31 cellular contexts compared by ENCODE assay signal in genomic region chr3:51937611-51938450, GRCh38. TPM values are rescaled to one million over a fixed set of nuclear protein-coding genes. Genes with fewer than 3 reads are reported as not detected.
DNase-seq lines count a peak whose midpoint lies in the region; ATAC-seq, FAIRE-seq and TF ChIP-seq lines count a peak whose summit lies in the region.
"Had no signal": no experiment of that assay in that cellular context is flagged by ENCODE, and none has a peak within 500 bp of the region (broad histone marks: within the 10 kb centered on the region; RNA-seq: fewer than 3 reads in every experiment).

No MANE protein-coding gene starts in this region.

- no peak overlapping the region for H3K27ac ChIP-seq in kidney (ENCODE audit: low read depth in 2 of 2, low read length in 2 of 2)
- H3K27ac ChIP-seq: body of pancreas, epithelial cell of prostate, GM23248, PC-9, tibial nerve had no signal

- no peak overlapping the region for H3K9ac ChIP-seq in kidney (ENCODE audit: low read length in 2 of 2)
- H3K9ac ChIP-seq: GM23248 had no signal

- H3K4me3 Mint-ChIP-seq in activated CD8-positive, alpha-beta T cell treated with anti-CD3 and anti-CD28 coated beads, Interleukin-2, amount 10 ng/mL, durations not matched to agents 7 days and 5 days = no peak overlapping the region
- H3K4me3 Mint-ChIP-seq in activated CD8-positive, alpha-beta T cell treated with anti-CD3 and anti-CD28 coated beads for 36 hours = no peak overlapping the region
- no peak overlapping the region for H3K4me3 Mint-ChIP-seq in stimulated activated effector memory CD8-positive, alpha-beta T cell treated with anti-CD3 and anti-CD28 coated beads, Interleukin-12 subunit alpha, Interleukin-12 subunit beta, amount 100 ng/mL, for 72 hours
- H3K4me3 Mint-ChIP-seq in HFFc6 = no peak overlapping the region
- H3K4me3 Mint-ChIP-seq: CD8-positive, alpha-beta T cell; stimulated activated naive CD8-positive, alpha-beta T cell treated with anti-CD3 and anti-CD28 coated beads, Interleukin-15, Interleukin-2, amounts not matched to agents 100 ng/mL and 50 ng/mL, for 24 hours had no signal

- H3K4me1 ChIP-seq in kidney (ENCODE audit: control insufficient read depth in 1 of 2, insufficient read depth in 1 of 2, low read depth in 1 of 2, low read length in 2 of 2) = peaks cover 10 to 12% of the 10 kb centered on the region in 2 donors

- no peaks in the 10 kb centered on the region for H3K9me3 Mint-ChIP-seq in activated CD8-positive, alpha-beta T cell treated with anti-CD3 and anti-CD28 coated beads, Interleukin-2, amount 10 ng/mL, durations not matched to agents 7 days and 5 days (ENCODE audit: insufficient read depth)
- H3K9me3 Mint-ChIP-seq in activated CD8-positive, alpha-beta T cell treated with anti-CD3 and anti-CD28 coated beads for 36 hours = no peaks in the 10 kb centered on the region
- no peaks in the 10 kb centered on the region for H3K9me3 Mint-ChIP-seq in stimulated activated effector memory CD8-positive, alpha-beta T cell treated with anti-CD3 and anti-CD28 coated beads, Interleukin-12 subunit alpha, Interleukin-12 subunit beta, amount 100 ng/mL, for 72 hours
- H3K9me3 Mint-ChIP-seq in HFFc6 = no peaks in the 10 kb centered on the region
- H3K9me3 Mint-ChIP-seq: CD8-positive, alpha-beta T cell; stimulated activated naive CD8-positive, alpha-beta T cell treated with anti-CD3 and anti-CD28 coated beads, Interleukin-15, Interleukin-2, amounts not matched to agents 100 ng/mL and 50 ng/mL, for 24 hours had no signal

- peaks cover 36% of the 10 kb centered on the region for H3K36me3 Mint-ChIP-seq in activated CD8-positive, alpha-beta T cell treated with anti-CD3 and anti-CD28 coated beads, Interleukin-2, amount 10 ng/mL, durations not matched to agents 7 days and 5 days (ENCODE audit: low read depth)
- peaks cover 44% of the 10 kb centered on the region for H3K36me3 Mint-ChIP-seq in activated CD8-positive, alpha-beta T cell treated with anti-CD3 and anti-CD28 coated beads for 36 hours (ENCODE audit: low read depth)
- H3K36me3 Mint-ChIP-seq in stimulated activated effector memory CD8-positive, alpha-beta T cell treated with anti-CD3 and anti-CD28 coated beads, Interleukin-12 subunit alpha, Interleukin-12 subunit beta, amount 100 ng/mL, for 72 hours = peaks cover 53% of the 10 kb centered on the region
- peaks cover 19% of the 10 kb centered on the region for H3K36me3 Mint-ChIP-seq in HFFc6 (ENCODE audit: low read depth)

- ATAC-seq in activated CD8-positive, alpha-beta T cell treated with anti-CD3 and anti-CD28 coated beads, Interleukin-2, amount 10 ng/mL, durations not matched to agents 7 days and 5 days = no peak
- ATAC-seq in activated CD8-positive, alpha-beta T cell treated with anti-CD3 and anti-CD28 coated beads for 36 hours = no peak
- ATAC-seq in stimulated activated effector memory CD8-positive, alpha-beta T cell treated with anti-CD3 and anti-CD28 coated beads, Interleukin-12 subunit alpha, Interleukin-12 subunit beta, amount 100 ng/mL, for 72 hours = no peak
- no peak for ATAC-seq in HG02852 (IDR thresholded peaks at IDR 0.05; ENCODE audit: unreplicated experiment)
- ATAC-seq: body of pancreas; CD8-positive, alpha-beta T cell had no signal

- H3K4me1 Mint-ChIP-seq in activated CD8-positive, alpha-beta T cell treated with anti-CD3 and anti-CD28 coated beads, Interleukin-2, amount 10 ng/mL, durations not matched to agents 7 days and 5 days (ENCODE audit: low read depth) = peaks cover 45% of the 10 kb centered on the region
- peaks cover 25% of the 10 kb centered on the region for H3K4me1 Mint-ChIP-seq in activated CD8-positive, alpha-beta T cell treated with anti-CD3 and anti-CD28 coated beads for 36 hours (ENCODE audit: low read depth)
- peaks cover 31% of the 10 kb centered on the region for H3K4me1 Mint-ChIP-seq in stimulated activated effector memory CD8-positive, alpha-beta T cell treated with anti-CD3 and anti-CD28 coated beads, Interleukin-12 subunit alpha, Interleukin-12 subunit beta, amount 100 ng/mL, for 72 hours
- peaks cover 29% of the 10 kb centered on the region for H3K4me1 Mint-ChIP-seq in HFFc6 (ENCODE audit: low read depth)

- no peak for TF ChIP-seq CTCF in activated CD8-positive, alpha-beta T cell treated with anti-CD3 and anti-CD28 coated beads for 36 hours (IDR thresholded peaks at IDR 0.05)
- TF ChIP-seq CTCF in kidney (IDR thresholded peaks at IDR 0.05; ENCODE audit: borderline replicate concordance, extremely low read depth, insufficient read depth) (no peak), HFFc6 (IDR thresholded peaks at IDR 0.05) (no peak)

- H3K9me3 ChIP-seq in kidney (ENCODE audit: control insufficient read depth in 1 of 2, low read length in 2 of 2) = no peaks in the 10 kb centered on the region
- H3K9me3 ChIP-seq: body of pancreas, tibial nerve had no signal

- no peak for DNase-seq in activated CD8-positive, alpha-beta T cell treated with anti-CD3 and anti-CD28 coated beads, Interleukin-2, amount 10 ng/mL, durations not matched to agents 7 days and 5 days
- DNase-seq in activated CD8-positive, alpha-beta T cell treated with anti-CD3 and anti-CD28 coated beads for 36 hours = no peak
- DNase-seq in H7 (peak; percentile 37), kidney (peak; percentile 48), middle frontal gyrus (ENCODE audit: extremely low spot score, low spot score) (no peak), HFFc6 (no peak)
- no peak for DNase-seq in stimulated activated effector memory CD8-positive, alpha-beta T cell treated with anti-CD3 and anti-CD28 coated beads, Interleukin-12 subunit alpha, Interleukin-12 subunit beta, amount 100 ng/mL, for 72 hours (ENCODE audit: low spot score in 2 of 2)
- DNase-seq: body of pancreas; DMS 273 treated with DMSO at 0.1 percent for 48 hours; KBM-7; kidney glomerular epithelial cell; NCI-H146; NCI-H2171; NCI-H524; NK-92 treated with Interleukin-12 subunit alpha and Interleukin-12 subunit beta, amount 100 ng/mL, for 24 hours; occipital lobe; PC-9; retina; SHP77; stimulated activated CD4-positive, alpha-beta T cell treated with anti-CD3 and anti-CD28 coated beads, Interleukin-2, amount 100 ng/mL, for 48 hours; SW 1271 had no signal

- H3K36me3 ChIP-seq in H7 (replicated peaks; ENCODE audit: control insufficient read depth, insufficient read depth, low read length) (peaks cover 41% of the 10 kb centered on the region), kidney (ENCODE audit: control insufficient read depth in 1 of 2, insufficient read depth in 2 of 2, low read length in 2 of 2) (peaks cover 18 to 31% of the 10 kb centered on the region in 2 donors)

- CTCF ChIA-PET in activated CD8-positive, alpha-beta T cell treated with anti-CD3 and anti-CD28 coated beads, Interleukin-2, amount 10 ng/mL, durations not matched to agents 7 days and 5 days (lab: Charles Lee) = interaction anchor here (0.9 kb wide), 1 partner anchor 36 kb away, joined by 3 read pairs; the partner anchor contains the start of gene ABHD14B
- CTCF ChIA-PET in activated CD8-positive, alpha-beta T cell treated with anti-CD3 and anti-CD28 coated beads for 36 hours (lab: Charles Lee) = no interaction called here

- no peaks in the 10 kb centered on the region for H3K27me3 Mint-ChIP-seq in activated CD8-positive, alpha-beta T cell treated with anti-CD3 and anti-CD28 coated beads, Interleukin-2, amount 10 ng/mL, durations not matched to agents 7 days and 5 days (ENCODE audit: low read depth)
- no peaks in the 10 kb centered on the region for H3K27me3 Mint-ChIP-seq in activated CD8-positive, alpha-beta T cell treated with anti-CD3 and anti-CD28 coated beads for 36 hours
- no peaks in the 10 kb centered on the region; the same call in none of the 2 replicates for H3K27me3 Mint-ChIP-seq in HFFc6 (ENCODE audit: insufficient read depth)
- H3K27me3 Mint-ChIP-seq: stimulated activated naive CD8-positive, alpha-beta T cell treated with anti-CD3 and anti-CD28 coated beads, Interleukin-15, Interleukin-2, amounts not matched to agents 100 ng/mL and 50 ng/mL, for 24 hours had no signal

- FAIRE-seq in kidney (lab: Jason Lieb, UNC) = no peak

- POLR2A ChIA-PET in activated CD8-positive, alpha-beta T cell treated with anti-CD3 and anti-CD28 coated beads, Interleukin-2, amount 10 ng/mL, durations not matched to agents 7 days and 5 days (lab: Charles Lee) = no interaction called here
- POLR2A ChIA-PET in activated CD8-positive, alpha-beta T cell treated with anti-CD3 and anti-CD28 coated beads for 36 hours (lab: Charles Lee) = interaction anchor here (0.9 to 1.4 kb wide), 3 partner anchors 11 to 101 kb away, joined by 3 to 6 read pairs (median 3); no protein-coding TSS in a partner anchor

- intact Hi-C loops in activated CD8-positive, alpha-beta T cell treated with anti-CD3 and anti-CD28 coated beads for 36 hours (cut with micrococcal nuclease) = no loop called here
- intact Hi-C loops in kidney (cut with DNase I) = no loop called here

- H3K4me3 ChIP-seq in H7 (ENCODE audit: insufficient read depth, low read depth, low read length) (no peak overlapping the region), kidney (ENCODE audit: low read length in 2 of 2) (no peak overlapping the region)
- H3K4me3 ChIP-seq: body of pancreas, GM23248, lung, PC-9, tibial nerve had no signal

- peak overlapping the region; percentile 37 for H3K27ac Mint-ChIP-seq in activated CD8-positive, alpha-beta T cell treated with anti-CD3 and anti-CD28 coated beads, Interleukin-2, amount 10 ng/mL, durations not matched to agents 7 days and 5 days
- H3K27ac Mint-ChIP-seq in activated CD8-positive, alpha-beta T cell treated with anti-CD3 and anti-CD28 coated beads for 36 hours = no peak overlapping the region
- peak overlapping the region; percentile 48 for H3K27ac Mint-ChIP-seq in stimulated activated effector memory CD8-positive, alpha-beta T cell treated with anti-CD3 and anti-CD28 coated beads, Interleukin-12 subunit alpha, Interleukin-12 subunit beta, amount 100 ng/mL, for 72 hours
- H3K27ac Mint-ChIP-seq in HFFc6 = no peak overlapping the region
- H3K27ac Mint-ChIP-seq: CD8-positive, alpha-beta T cell; stimulated activated naive CD8-positive, alpha-beta T cell treated with anti-CD3 and anti-CD28 coated beads, Interleukin-15, Interleukin-2, amounts not matched to agents 100 ng/mL and 50 ng/mL, for 24 hours had no signal

- no peaks in the 10 kb centered on the region for H3K27me3 ChIP-seq in H7 (ENCODE audit: control insufficient read depth, insufficient read depth, low read length)
- H3K27me3 ChIP-seq: body of pancreas, tibial nerve had no signal

RNA-seq across cellular contexts. Expression of gene RRP9, which starts 3.9 kb away (rescaled TPM):
- 10 to 100 TPM; 29.2 to 29.6 TPM for total RNA-seq in activated CD8-positive, alpha-beta T cell treated with anti-CD3 and anti-CD28 coated beads, Interleukin-2, amount 10 ng/mL, durations not matched to agents 7 days and 5 days
- 10 to 100 TPM; 40.0 to 40.7 TPM for total RNA-seq in activated CD8-positive, alpha-beta T cell treated with anti-CD3 and anti-CD28 coated beads for 36 hours
- 62.0 and 80.6 TPM in 2 replicates for total RNA-seq in H7 (2014; rRNA removed; shearing (Covaris generic))
- total RNA-seq in kidney = 18.6 TPM
- polyA plus RNA-seq in kidney (ENCODE audit: insufficient read depth, low read depth, low replicate concordance) = 17.8 TPM
- total RNA-seq in HFFc6 (2021; fragmentation: NEBNext Ultra II Directional; extraction: Animal tissue kit (Norgen Biotek cat#: 25700)) = 10 to 100 TPM; 30.0 to 36.6 (median 32.5) TPM

RNA-seq across cellular contexts. Expression of gene PARP3, which starts 4.3 kb away (rescaled TPM):
- 10 to 100 TPM; 18.8 to 20.4 TPM for total RNA-seq in activated CD8-positive, alpha-beta T cell treated with anti-CD3 and anti-CD28 coated beads, Interleukin-2, amount 10 ng/mL, durations not matched to agents 7 days and 5 days
- total RNA-seq in activated CD8-positive, alpha-beta T cell treated with anti-CD3 and anti-CD28 coated beads for 36 hours = 10 to 100 TPM; 11.5 to 12.7 TPM
- 3.2 and 5.5 TPM in 2 replicates for total RNA-seq in H7 (2014; rRNA removed; shearing (Covaris generic))
- 28.5 TPM for total RNA-seq in kidney
- polyA plus RNA-seq in kidney (ENCODE audit: insufficient read depth, low read depth, low replicate concordance) = 30.1 TPM
- 10 to 100 TPM; 13.7 to 20.1 (median 17.1) TPM for total RNA-seq in HFFc6 (2021; fragmentation: NEBNext Ultra II Directional; extraction: Animal tissue kit (Norgen Biotek cat#: 25700))

RNA-seq across cellular contexts. Expression of gene GPR62, which starts 17.4 kb away (rescaled TPM):
- not detected for total RNA-seq in activated CD8-positive, alpha-beta T cell treated with anti-CD3 and anti-CD28 coated beads, Interleukin-2, amount 10 ng/mL, durations not matched to agents 7 days and 5 days
- not detected for total RNA-seq in activated CD8-positive, alpha-beta T cell treated with anti-CD3 and anti-CD28 coated beads for 36 hours
- 0.14 TPM in 1 of 2 replicates, not detected in the other for total RNA-seq in H7 (2014; rRNA removed; shearing (Covaris generic))
- total RNA-seq in kidney = 0.09 TPM
- 0.41 TPM for polyA plus RNA-seq in kidney (ENCODE audit: insufficient read depth, low read depth, low replicate concordance)
- under 1 TPM in 2 of 6 experiments, not detected in 4; 0.07 to 0.10 TPM for total RNA-seq in HFFc6 (2021; fragmentation: NEBNext Ultra II Directional; extraction: Animal tissue kit (Norgen Biotek cat#: 25700))
- total RNA-seq: A172; body of pancreas; CD8-positive, alpha-beta T cell; chondrocyte; GM23248; HT-29; PC-9 had no signal
- polyA plus RNA-seq: GM23248 had no signal

RNA-seq across cellular contexts. Expression of gene PCBP4, which starts 29.4 kb away (rescaled TPM):
- 10 to 100 TPM; 12.7 to 16.1 TPM for total RNA-seq in activated CD8-positive, alpha-beta T cell treated with anti-CD3 and anti-CD28 coated beads, Interleukin-2, amount 10 ng/mL, durations not matched to agents 7 days and 5 days
- 1 to 10 TPM; 8.4 to 9.6 TPM for total RNA-seq in activated CD8-positive, alpha-beta T cell treated with anti-CD3 and anti-CD28 coated beads for 36 hours
- 29.4 and 48.1 TPM in 2 replicates for total RNA-seq in H7 (2014; rRNA removed; shearing (Covaris generic))
- total RNA-seq in kidney = 31.7 TPM
- polyA plus RNA-seq in kidney (ENCODE audit: insufficient read depth, low read depth, low replicate concordance) = 34.0 TPM
- total RNA-seq in HFFc6 (2021; fragmentation: NEBNext Ultra II Directional; extraction: Animal tissue kit (Norgen Biotek cat#: 25700)) = 100 to 1,000 TPM in 5 of 6 experiments, 10 to 100 TPM in 1; 98.6 to 128 (median 110) TPM

RNA-seq across cellular contexts. Expression of gene IQCF1, which starts 34.7 kb away (rescaled TPM):
- not detected for total RNA-seq in activated CD8-positive, alpha-beta T cell treated with anti-CD3 and anti-CD28 coated beads, Interleukin-2, amount 10 ng/mL, durations not matched to agents 7 days and 5 days
- not detected for total RNA-seq in activated CD8-positive, alpha-beta T cell treated with anti-CD3 and anti-CD28 coated beads for 36 hours
- not detected in 2 replicates for total RNA-seq in H7 (2014; rRNA removed; shearing (Covaris generic))
- total RNA-seq in kidney = not detected
- not detected for polyA plus RNA-seq in kidney (ENCODE audit: insufficient read depth, low read depth, low replicate concordance)
- not detected for total RNA-seq in HFFc6 (2021; fragmentation: NEBNext Ultra II Directional; extraction: Animal tissue kit (Norgen Biotek cat#: 25700))
- total RNA-seq: A172; body of pancreas; CD8-positive, alpha-beta T cell; chondrocyte; GM23248; HT-29; lung; occipital lobe; PC-9; tibial nerve had no signal
- polyA plus RNA-seq: GM23248, lung had no signal

Comparison
In these comparisons a context has a peak if more than half of its experiments do, and no peak if none do; other contexts are left out.
1. H3K27ac Mint-ChIP-seq: peak in activated CD8-positive, alpha-beta T cell treated with anti-CD3 and anti-CD28 coated beads, Interleukin-2, amount 10 ng/mL, durations not matched to agents 7 days and 5 days (single experiment) and stimulated activated effector memory CD8-positive, alpha-beta T cell treated with anti-CD3 and anti-CD28 coated beads, Interleukin-12 subunit alpha, Interleukin-12 subunit beta, amount 100 ng/mL, for 72 hours (single experiment); none in activated CD8-positive, alpha-beta T cell treated with anti-CD3 and anti-CD28 coated beads for 36 hours (single experiment) and HFFc6 (single experiment).
2. DNase-seq: peak in H7 (single experiment) and kidney (single experiment); none in activated CD8-positive, alpha-beta T cell treated with anti-CD3 and anti-CD28 coated beads, Interleukin-2, amount 10 ng/mL, durations not matched to agents 7 days and 5 days (single experiment), activated CD8-positive, alpha-beta T cell treated with anti-CD3 and anti-CD28 coated beads for 36 hours (single experiment), stimulated activated effector memory CD8-positive, alpha-beta T cell treated with anti-CD3 and anti-CD28 coated beads, Interleukin-12 subunit alpha, Interleukin-12 subunit beta, amount 100 ng/mL, for 72 hours (0 of 2), middle frontal gyrus (single experiment) and HFFc6 (single experiment).